19 cellular contexts compared by ENCODE assay signal in genomic region chr1:10938741-10939417, GRCh38.
DNase-seq lines count a peak whose midpoint lies in the region; ATAC-seq and TF ChIP-seq lines count a peak whose summit lies in the region.
"Had no signal": no experiment of that assay in that cellular context is flagged by ENCODE, and none has a peak within 500 bp of the region (broad histone marks: within the 10 kb centered on the region; RNA-seq: fewer than 3 reads in every experiment).

No MANE protein-coding gene starts in this region.

- H3K4me1 Mint-ChIP-seq in Caco-2 (ENCODE audit: low read depth, unreplicated experiment): peaks cover 3% of the 10 kb centered on the region
- peaks cover 23% of the 10 kb centered on the region for H3K4me1 Mint-ChIP-seq in activated T-helper 1 cell treated with anti-CD3 and anti-CD28 coated beads, Interleukin-12 subunit alpha, Interleukin-12 subunit beta, Interleukin-2, Interleukin-4 antibody, amounts not matched to agents 30 ng/mL and 10 ng/mL and 1 ng/mL, durations not matched to agents 14 hours and 24 hours and 36 hours (ENCODE audit: low read depth)
- peaks cover 67% of the 10 kb centered on the region for H3K4me1 Mint-ChIP-seq in stimulated activated naive CD8-positive, alpha-beta T cell treated with anti-CD3 and anti-CD28 coated beads, Interleukin-15, amount 100 ng/mL, for 72 hours

- CTCF ChIA-PET in Caco-2 (lab: Charles Lee): no interaction called here
- CTCF ChIA-PET in HEK293 (lab: Yijun Ruan, JAX): no interaction called here

- ATAC-seq in stimulated activated naive CD8-positive, alpha-beta T cell treated with anti-CD3 and anti-CD28 coated beads, Interleukin-15, amount 100 ng/mL, for 72 hours: no peak
- no peak for ATAC-seq in GM21528 (IDR thresholded peaks at IDR 0.05; ENCODE audit: low FRiP score, unreplicated experiment)

- no peaks in the 10 kb centered on the region for H3K79me1 ChIP-seq in neuronal stem cell (ENCODE audit: low read depth, low read length)

- H3K27me3 Mint-ChIP-seq in Caco-2 (ENCODE audit: insufficient read depth, unreplicated experiment): no peaks in the 10 kb centered on the region
- peaks cover 50% of the 10 kb centered on the region for H3K27me3 Mint-ChIP-seq in activated T-helper 1 cell treated with anti-CD3 and anti-CD28 coated beads, Interleukin-12 subunit alpha, Interleukin-12 subunit beta, Interleukin-2, Interleukin-4 antibody, amounts not matched to agents 30 ng/mL and 10 ng/mL and 1 ng/mL, durations not matched to agents 14 hours and 24 hours and 36 hours (ENCODE audit: insufficient read depth)
- peaks cover 81% of the 10 kb centered on the region for H3K27me3 Mint-ChIP-seq in stimulated activated naive CD8-positive, alpha-beta T cell treated with anti-CD3 and anti-CD28 coated beads, Interleukin-15, amount 100 ng/mL, for 72 hours

- H3K4ac ChIP-seq in neuronal stem cell (ENCODE audit: low read length): no peak overlapping the region

- peak overlapping the region; percentile 89 for H3K18ac ChIP-seq in neuronal stem cell (ENCODE audit: low read length)

- H2BK12ac ChIP-seq in neuronal stem cell (ENCODE audit: low read length): no peak overlapping the region

- H3K9me3 ChIP-seq in Caco-2: no peaks in the 10 kb centered on the region
- H3K9me3 ChIP-seq in HEK293 (ENCODE audit: control insufficient read depth, insufficient read depth, low read depth, low read length): no peaks in the 10 kb centered on the region
- no peaks in the 10 kb centered on the region for H3K9me3 ChIP-seq in neuronal stem cell (replicated peaks in 1 of 2; ENCODE audit: control insufficient read depth in 2 of 2, insufficient read depth in 1 of 2, low read depth in 1 of 2, low read length in 2 of 2)
- H3K9me3 ChIP-seq: SJCRH30 had no signal

- no peak overlapping the region for H3K9ac ChIP-seq in neuronal stem cell (ENCODE audit: low read depth, low read length, poor library complexity)

- H3K4me3 Mint-ChIP-seq in Caco-2 (ENCODE audit: unreplicated experiment): no peak overlapping the region
- H3K4me3 Mint-ChIP-seq in activated T-helper 1 cell treated with anti-CD3 and anti-CD28 coated beads, Interleukin-12 subunit alpha, Interleukin-12 subunit beta, Interleukin-2, Interleukin-4 antibody, amounts not matched to agents 30 ng/mL and 10 ng/mL and 1 ng/mL, durations not matched to agents 14 hours and 24 hours and 36 hours: no peak overlapping the region
- H3K4me3 Mint-ChIP-seq in stimulated activated naive CD8-positive, alpha-beta T cell treated with anti-CD3 and anti-CD28 coated beads, Interleukin-15, amount 100 ng/mL, for 72 hours: no peak overlapping the region

- POLR2A ChIA-PET in Caco-2 (lab: Charles Lee) (no interaction called here), HEK293 (lab: Yijun Ruan, JAX) (no interaction called here)

- WGBS in neuronal stem cell (ENCODE audit: extremely low coverage in 2 of 2, insufficient read length in 2 of 2, insufficient replicate concordance in 1 of 2), 2 donors: no CpG with 5 or more reads among the region's 17 CpGs

- peak overlapping the region; percentile 73 for H3K14ac ChIP-seq in neuronal stem cell (ENCODE audit: low read length)

- peak overlapping the region; percentile 76 for H2AK5ac ChIP-seq in neuronal stem cell (ENCODE audit: low read depth, low read length)

- H3K23ac ChIP-seq in neuronal stem cell (ENCODE audit: low read depth, low read length, poor library complexity): peak overlapping the region; percentile 90

- DNase-seq in Caco-2 (peak in 1 of 2 experiments; percentile 23), neuronal stem cell (ENCODE audit: low spot score) (no peak), dorsolateral prefrontal cortex (no peak)
- no peak for DNase-seq in activated T-helper 1 cell treated with anti-CD3 and anti-CD28 coated beads, Interleukin-12 subunit alpha, Interleukin-12 subunit beta, Interleukin-2, Interleukin-4 antibody, amounts not matched to agents 30 ng/mL and 10 ng/mL and 1 ng/mL, durations not matched to agents 14 hours and 24 hours and 36 hours (ENCODE audit: low spot score)
- no peak for DNase-seq in stimulated activated naive CD8-positive, alpha-beta T cell treated with anti-CD3 and anti-CD28 coated beads, Interleukin-15, amount 100 ng/mL, for 72 hours
- DNase-seq: CD4-positive, alpha-beta memory T cell; DMS153; HFFc6; KBM-7; NCI-H1105 treated with DMSO at 0.1 percent for 48 hours; NCI-H2029 treated with DMSO at 0.1 percent for 48 hours; NCI-H2171; NCI-H345; NCI-H524; NCI-H774; OCI-M1; SJCRH30 had no signal

- H2BK5ac ChIP-seq in neuronal stem cell (ENCODE audit: low read length): no peak overlapping the region

- peak overlapping the region; percentile 64 for H3K27ac Mint-ChIP-seq in Caco-2 (ENCODE audit: unreplicated experiment)
- H3K27ac Mint-ChIP-seq in activated T-helper 1 cell treated with anti-CD3 and anti-CD28 coated beads, Interleukin-12 subunit alpha, Interleukin-12 subunit beta, Interleukin-2, Interleukin-4 antibody, amounts not matched to agents 30 ng/mL and 10 ng/mL and 1 ng/mL, durations not matched to agents 14 hours and 24 hours and 36 hours: peak overlapping the region; percentile 42
- H3K27ac Mint-ChIP-seq in stimulated activated naive CD8-positive, alpha-beta T cell treated with anti-CD3 and anti-CD28 coated beads, Interleukin-15, amount 100 ng/mL, for 72 hours: no peak overlapping the region
- H3K27ac Mint-ChIP-seq: HFFc6 had no signal

- H3K4me1 ChIP-seq in Caco-2 (peaks cover 13% of the 10 kb centered on the region), HEK293 (ENCODE audit: control insufficient read depth, insufficient read depth, low read length) (no peaks in the 10 kb centered on the region), neuronal stem cell (ENCODE audit: control insufficient read depth in 2 of 2, insufficient read depth in 1 of 2, low read depth in 1 of 2, low read length in 2 of 2) (peaks cover 4 to 8% of the 10 kb centered on the region in 2 donors)

- H2BK120ac ChIP-seq in neuronal stem cell (ENCODE audit: low read depth, low read length): no peak overlapping the region

- no peak overlapping the region for H4K91ac ChIP-seq in neuronal stem cell (ENCODE audit: low read depth, low read length, poor library complexity)

- no TSS peak for BruUV-seq in Caco-2 (replicated peaks; lab: Mats Ljungman, UMichigan)

- no peak overlapping the region for H2BK15ac ChIP-seq in neuronal stem cell (ENCODE audit: low read length)

- H3K27ac ChIP-seq in HEK293 (ENCODE audit: extremely low read depth, low read depth, low read length): no peak overlapping the region
- no peak overlapping the region for H3K27ac ChIP-seq in neuronal stem cell (replicated peaks; ENCODE audit: low read length)
- no peak overlapping the region for H3K27ac ChIP-seq in dorsolateral prefrontal cortex
- H3K27ac ChIP-seq: SJCRH30 had no signal

- H3K4me2 ChIP-seq in neuronal stem cell (ENCODE audit: insufficient read depth, low read length, poor library complexity, severe bottlenecking): no peak overlapping the region

- no peak overlapping the region for H4K8ac ChIP-seq in neuronal stem cell (ENCODE audit: low read depth, low read length)

- intact Hi-C loops in Caco-2 (cut with micrococcal nuclease; ENCODE audit: unreplicated experiment): no loop called here
- intact Hi-C loops in activated T-helper 1 cell treated with anti-CD3 and anti-CD28 coated beads, Interleukin-12 subunit alpha, Interleukin-12 subunit beta, Interleukin-2, Interleukin-4 antibody, amounts not matched to agents 30 ng/mL and 10 ng/mL and 1 ng/mL, durations not matched to agents 14 hours and 24 hours and 36 hours (cut with micrococcal nuclease): no loop called here
- intact Hi-C loops in dorsolateral prefrontal cortex (cut with DNase I): loop anchor here in 1 of 2 donors (10.0 kb wide), 1 partner anchor 424 kb away; no protein-coding TSS in a partner anchor

- no peak overlapping the region for H2AFZ ChIP-seq in neuronal stem cell (ENCODE audit: low read length)

- H3K27me3 ChIP-seq in Caco-2 (replicated peaks; ENCODE audit: control insufficient read depth, insufficient read depth, low read length): no peaks in the 10 kb centered on the region
- H3K27me3 ChIP-seq in neuronal stem cell (ENCODE audit: control insufficient read depth in 3 of 3, insufficient read depth in 3 of 3, low read depth in 1 of 3, low read length in 3 of 3): peaks cover 0 to 56% (median 0%) of the 10 kb centered on the region in 3 experiments
- H3K27me3 ChIP-seq in dorsolateral prefrontal cortex: peaks cover 0 to 6% (median 0%) of the 10 kb centered on the region in 45 donors

- no peaks in the 10 kb centered on the region for H3K9me3 Mint-ChIP-seq in Caco-2 (ENCODE audit: unreplicated experiment)
- H3K9me3 Mint-ChIP-seq in activated T-helper 1 cell treated with anti-CD3 and anti-CD28 coated beads, Interleukin-12 subunit alpha, Interleukin-12 subunit beta, Interleukin-2, Interleukin-4 antibody, amounts not matched to agents 30 ng/mL and 10 ng/mL and 1 ng/mL, durations not matched to agents 14 hours and 24 hours and 36 hours: no peaks in the 10 kb centered on the region
- no peaks in the 10 kb centered on the region for H3K9me3 Mint-ChIP-seq in stimulated activated naive CD8-positive, alpha-beta T cell treated with anti-CD3 and anti-CD28 coated beads, Interleukin-15, amount 100 ng/mL, for 72 hours
- H3K9me3 Mint-ChIP-seq: CD4-positive, alpha-beta memory T cell; HFFc6 had no signal

- H3K4me3 ChIP-seq in Caco-2 (ENCODE audit: low read depth, low read length) (no peak overlapping the region), HEK293 (ENCODE audit: low read depth, low read length) (no peak overlapping the region), neuronal stem cell (ENCODE audit: low read length in 2 of 2) (no peak overlapping the region), dorsolateral prefrontal cortex (no peak overlapping the region)
- H3K4me3 ChIP-seq: SJCRH30 had no signal

- TF ChIP-seq CTCF in Caco-2 (IDR thresholded peaks at IDR 0.05; ENCODE audit: insufficient read depth in 1 of 2, low read depth in 1 of 2, low read length in 1 of 2, severe bottlenecking in 1 of 2, unreplicated experiment in 1 of 2) (no peak), HEK293 (tag by site-specific recombination; IDR thresholded peaks at IDR 0.05) (no peak), dorsolateral prefrontal cortex (IDR thresholded peaks at IDR 0.05 in 54 of 56, conservative IDR thresholded peaks at IDR 0.05 in 2 of 56; ENCODE audit: low read depth in 1 of 56, partially characterized antibody in 56 of 56) (no peak)

- H3K36me3 Mint-ChIP-seq in Caco-2 (ENCODE audit: insufficient read depth, unreplicated experiment): no peaks in the 10 kb centered on the region
- no peaks in the 10 kb centered on the region for H3K36me3 Mint-ChIP-seq in activated T-helper 1 cell treated with anti-CD3 and anti-CD28 coated beads, Interleukin-12 subunit alpha, Interleukin-12 subunit beta, Interleukin-2, Interleukin-4 antibody, amounts not matched to agents 30 ng/mL and 10 ng/mL and 1 ng/mL, durations not matched to agents 14 hours and 24 hours and 36 hours (ENCODE audit: low read depth)
- H3K36me3 Mint-ChIP-seq: CD4-positive, alpha-beta memory T cell had no signal

- H3K36me3 ChIP-seq in Caco-2 (ENCODE audit: control insufficient read depth, insufficient read depth, low read length) (no peaks in the 10 kb centered on the region), HEK293 (ENCODE audit: control insufficient read depth in 2 of 2, insufficient read depth in 1 of 2, low read length in 2 of 2) (no peaks in the 10 kb centered on the region), neuronal stem cell (replicated peaks in 1 of 2; ENCODE audit: control insufficient read depth in 2 of 2, insufficient read depth in 2 of 2, low read length in 2 of 2) (no peaks in the 10 kb centered on the region)
- H3K36me3 ChIP-seq: SJCRH30 had no signal

Comparison
In these comparisons a context has a peak if more than half of its experiments do, and no peak if none do; other contexts are left out.
1. H3K27ac Mint-ChIP-seq: peak in Caco-2 (single experiment) and activated T-helper 1 cell treated with anti-CD3 and anti-CD28 coated beads, Interleukin-12 subunit alpha, Interleukin-12 subunit beta, Interleukin-2, Interleukin-4 antibody, amounts not matched to agents 30 ng/mL and 10 ng/mL and 1 ng/mL, durations not matched to agents 14 hours and 24 hours and 36 hours (single experiment); none in stimulated activated naive CD8-positive, alpha-beta T cell treated with anti-CD3 and anti-CD28 coated beads, Interleukin-15, amount 100 ng/mL, for 72 hours (0 of 2).